Comparison of ENCODE assay signal across 18 cellular contexts in genomic region chr2:15779381-15780041, GRCh38.
DNase-seq lines count a peak whose midpoint lies in the region; ATAC-seq and TF ChIP-seq lines count a peak whose summit lies in the region.
"Had no signal": no experiment of that assay in that cellular context is flagged by ENCODE, and none has a peak within 500 bp of the region (broad histone marks: within the 10 kb centered on the region; RNA-seq: fewer than 3 reads in every experiment).

No MANE protein-coding gene starts in this region.

- TF ChIP-seq POLR2A in GM18505 (IDR thresholded peaks at IDR 0.05; ENCODE audit: borderline replicate concordance, extremely low read depth, insufficient read depth, insufficient read length): no peak

- H3K27ac Mint-ChIP-seq in neural progenitor cell: peak overlapping the region; percentile 21
- H3K27ac Mint-ChIP-seq in T-helper 2 cell treated with Interferon-gamma antibody and Interleukin-4, amounts not matched to agents 5 μg/mL and 100 μg/mL, for 36 hours: no peak overlapping the region
- H3K27ac Mint-ChIP-seq: CD14-positive monocyte; CD4-positive, alpha-beta memory T cell; CD4-positive, CD25-positive, alpha-beta regulatory T cell; CD8-positive, alpha-beta memory T cell had no signal

- no peaks in the 10 kb centered on the region for H3K27me3 ChIP-seq in neural progenitor cell
- H3K27me3 ChIP-seq: BE2C, BLaER1 had no signal

- peaks cover 3% of the 10 kb centered on the region for H3K9me3 Mint-ChIP-seq in neural progenitor cell
- H3K9me3 Mint-ChIP-seq in T-helper 2 cell treated with Interferon-gamma antibody and Interleukin-4, amounts not matched to agents 5 μg/mL and 100 μg/mL, for 36 hours: no peaks in the 10 kb centered on the region
- H3K9me3 Mint-ChIP-seq: CD4-positive, CD25-positive, alpha-beta regulatory T cell; CD8-positive, alpha-beta memory T cell had no signal

- H3K9me3 ChIP-seq in neural progenitor cell (ENCODE audit: low read depth): no peaks in the 10 kb centered on the region
- H3K9me3 ChIP-seq: BE2C, BLaER1 had no signal

- peaks cover 4% of the 10 kb centered on the region for H3F3A ChIP-seq in neural progenitor cell (ENCODE audit: low read depth)

- no peak overlapping the region for H3K4me3 ChIP-seq in neural progenitor cell
- H3K4me3 ChIP-seq: BLaER1 had no signal

- ATAC-seq in GM21717 (IDR thresholded peaks at IDR 0.05; ENCODE audit: unreplicated experiment) (no peak), GM18505 (IDR thresholded peaks at IDR 0.05; ENCODE audit: unreplicated experiment) (no peak)

- peaks cover 26% of the 10 kb centered on the region for H3K4me1 Mint-ChIP-seq in neural progenitor cell
- no peaks in the 10 kb centered on the region for H3K4me1 Mint-ChIP-seq in T-helper 2 cell treated with Interferon-gamma antibody and Interleukin-4, amounts not matched to agents 5 μg/mL and 100 μg/mL, for 36 hours (ENCODE audit: low read depth)
- H3K4me1 Mint-ChIP-seq: CD14-positive monocyte; CD4-positive, alpha-beta memory T cell; CD4-positive, CD25-positive, alpha-beta regulatory T cell; CD8-positive, alpha-beta memory T cell had no signal

- H3K4me3 Mint-ChIP-seq in neural progenitor cell: no peak overlapping the region
- no peak overlapping the region for H3K4me3 Mint-ChIP-seq in T-helper 2 cell treated with Interferon-gamma antibody and Interleukin-4, amounts not matched to agents 5 μg/mL and 100 μg/mL, for 36 hours
- H3K4me3 Mint-ChIP-seq: CD14-positive monocyte; CD4-positive, alpha-beta memory T cell; CD4-positive, CD25-positive, alpha-beta regulatory T cell; CD8-positive, alpha-beta memory T cell had no signal

- H3K4me2 ChIP-seq in neural progenitor cell: no peak overlapping the region
- H3K4me2 ChIP-seq: BLaER1 had no signal

- no peaks in the 10 kb centered on the region for H3K36me3 ChIP-seq in neural progenitor cell
- H3K36me3 ChIP-seq: BE2C, BLaER1 had no signal

- peaks cover 9% of the 10 kb centered on the region for H3K27me3 Mint-ChIP-seq in neural progenitor cell (ENCODE audit: insufficient read depth, low read depth)
- no peaks in the 10 kb centered on the region for H3K27me3 Mint-ChIP-seq in T-helper 2 cell treated with Interferon-gamma antibody and Interleukin-4, amounts not matched to agents 5 μg/mL and 100 μg/mL, for 36 hours (ENCODE audit: low read depth)
- H3K27me3 Mint-ChIP-seq: CD4-positive, CD25-positive, alpha-beta regulatory T cell had no signal

- H3K9ac ChIP-seq in neural progenitor cell: no peak overlapping the region
- H3K9ac ChIP-seq: BLaER1 had no signal

- TF ChIP-seq CTCF in neural progenitor cell (IDR thresholded peaks at IDR 0.05): no peak

- H2AFZ ChIP-seq in neural progenitor cell (replicated peaks): peak overlapping the region; percentile 57

- no peaks in the 10 kb centered on the region for H3K79me2 ChIP-seq in neural progenitor cell (ENCODE audit: low read depth)

- peaks cover 12% of the 10 kb centered on the region for H3K4me1 ChIP-seq in neural progenitor cell
- H3K4me1 ChIP-seq: BE2C, BLaER1 had no signal

- no peak overlapping the region for H3K27ac ChIP-seq in neural progenitor cell
- H3K27ac ChIP-seq: BLaER1 had no signal

- H3K36me3 Mint-ChIP-seq in neural progenitor cell: no peaks in the 10 kb centered on the region
- no peaks in the 10 kb centered on the region for H3K36me3 Mint-ChIP-seq in T-helper 2 cell treated with Interferon-gamma antibody and Interleukin-4, amounts not matched to agents 5 μg/mL and 100 μg/mL, for 36 hours (ENCODE audit: low read depth)
- H3K36me3 Mint-ChIP-seq: CD14-positive monocyte; CD4-positive, alpha-beta memory T cell; CD4-positive, CD25-positive, alpha-beta regulatory T cell; CD8-positive, alpha-beta memory T cell had no signal

- no peaks in the 10 kb centered on the region for H4K20me1 ChIP-seq in neural progenitor cell (ENCODE audit: low read depth)
- H4K20me1 ChIP-seq: BLaER1 had no signal

- DNase-seq in SK-N-DZ (ENCODE audit: low spot score) (peak; percentile 95), neural progenitor cell (ENCODE audit: low spot score) (no peak)
- DNase-seq in T-helper 2 cell treated with Interferon-gamma antibody and Interleukin-4, amounts not matched to agents 5 μg/mL and 100 μg/mL, for 36 hours (ENCODE audit: low spot score): no peak
- DNase-seq: 8988T; ACHN; BE2C; C1 segment of cervical spinal cord; Calu3; CD4-positive, alpha-beta memory T cell; CD4-positive, CD25-positive, alpha-beta regulatory T cell; CD8-positive, alpha-beta memory T cell; COR-L47; DMS79 treated with DMSO at 0.1 percent for 48 hours; GF-D8 had no signal
